Comparison of ENCODE assay signal across 8 cellular contexts in genomic region chr17:42388381-42389134, GRCh38. TPM values are rescaled to one million over a fixed set of nuclear protein-coding genes. Genes with fewer than 3 reads are reported as not detected.
DNase-seq lines count a peak whose midpoint lies in the region; ATAC-seq and TF ChIP-seq lines count a peak whose summit lies in the region.

TSS of gene STAT3 (minus strand) at chr17:42388442. CDS start at chr17:42348516, 39,926 bp downstream.

- H3K36me3 ChIP-seq in DOHH2 (ENCODE audit: control insufficient read depth, low read length) (no peaks in the 10 kb centered on the region), GM23338 (ENCODE audit: insufficient read depth) (no peaks in the 10 kb centered on the region)

- H2AFZ ChIP-seq in GM23338 = peak within 1 kb of the TSS; percentile 64

- peaks cover 29% of the 10 kb centered on the region for H3K27me3 ChIP-seq in DOHH2 (ENCODE audit: control insufficient read depth, low read length)
- H3K27me3 ChIP-seq in GM23338 (ENCODE audit: insufficient read depth) = no peaks in the 10 kb centered on the region

- H3K4me1 Mint-ChIP-seq in GM23338 = peaks cover 29% of the 10 kb centered on the region
- H3K4me1 Mint-ChIP-seq in activated T-helper 17 cell treated with anti-CD3 and anti-CD28 coated beads, Interleukin-2, amount 50 U/mL, for 72 hours = peaks cover 44% of the 10 kb centered on the region
- H3K4me1 Mint-ChIP-seq in naive B cell = peaks cover 26 to 41% (median 40%) of the 10 kb centered on the region in 3 donors
- H3K4me1 Mint-ChIP-seq in stimulated activated memory B cell treated with anti-CD40 and anti-IgM and Interleukin-4, amounts not matched to agents 10 μg/mL and 1 μg/mL and 100 μg/mL, for 72 hours = peaks cover 54% of the 10 kb centered on the region

- H3K9me3 ChIP-seq in DOHH2 (ENCODE audit: control insufficient read depth, insufficient read depth, low read length) = no peaks in the 10 kb centered on the region

- H3K27me3 Mint-ChIP-seq in GM23338 (ENCODE audit: insufficient read depth, low read depth, poor library complexity) (peaks cover 9% of the 10 kb centered on the region), naive B cell (peaks cover 0 to 6% (median 0%) of the 10 kb centered on the region in 3 donors)
- H3K27me3 Mint-ChIP-seq in activated T-helper 17 cell treated with anti-CD3 and anti-CD28 coated beads, Interleukin-2, amount 50 U/mL, for 72 hours = no peaks in the 10 kb centered on the region
- H3K27me3 Mint-ChIP-seq in stimulated activated memory B cell treated with anti-CD40 and anti-IgM and Interleukin-4, amounts not matched to agents 10 μg/mL and 1 μg/mL and 100 μg/mL, for 72 hours = no peaks in the 10 kb centered on the region

- POLR2A ChIA-PET in RWPE1 (lab: Yijun Ruan, JAX; ENCODE audit: low non-redundant PET) = interaction anchor here (1.1 kb wide), 1 partner anchor 34 kb away, joined by 11 read pairs; the partner anchor contains the start of gene CAVIN1

- peaks cover 8% of the 10 kb centered on the region; the same call in 1 of the 2 replicates for H4K20me1 ChIP-seq in DOHH2 (ENCODE audit: control insufficient read depth, insufficient read depth, low read depth, low read length)
- H4K20me1 ChIP-seq in GM23338 (replicated peaks; ENCODE audit: insufficient read depth) = peaks cover 23% of the 10 kb centered on the region

- ATAC-seq in GM23338 (peak; percentile 97), naive B cell (ENCODE audit: low read depth in 2 of 2) (peak; percentile 82 to 84)
- ATAC-seq in activated T-helper 17 cell treated with anti-CD3 and anti-CD28 coated beads, Interleukin-2, amount 50 U/mL, for 72 hours (replicated peaks) = peak; percentile 86
- peak; percentile 96 for ATAC-seq in stimulated activated memory B cell treated with anti-CD40 and anti-IgM and Interleukin-4, amounts not matched to agents 10 μg/mL and 1 μg/mL and 100 μg/mL, for 72 hours

- H3K79me2 ChIP-seq in DOHH2 (ENCODE audit: control insufficient read depth, low read length) = peaks cover 4% of the 10 kb centered on the region
- H3K79me2 ChIP-seq in GM23338 (replicated peaks; ENCODE audit: insufficient read depth) = peaks cover 39% of the 10 kb centered on the region

- H3K4me2 ChIP-seq in DOHH2 (ENCODE audit: low read length) = peak within 1 kb of the TSS; percentile 100
- H3K4me2 ChIP-seq in GM23338 = peak within 1 kb of the TSS; percentile 92

- DNase-seq in GM23338 (ENCODE audit: low spot score) (peak; percentile 100), LHCN-M2 (ENCODE audit: low read depth) (peak; percentile 100), RWPE1 (ENCODE audit: low spot score) (peak; percentile 99), fibroblast of gingiva (ENCODE audit: low read depth) (peak; percentile 100), naive B cell (peak; percentile 100)

- H3K36me3 Mint-ChIP-seq in GM23338 (ENCODE audit: low read depth) (peaks cover 5% of the 10 kb centered on the region; the same call in 2 of the 3 replicates), naive B cell (no peaks in the 10 kb centered on the region)
- H3K36me3 Mint-ChIP-seq in activated T-helper 17 cell treated with anti-CD3 and anti-CD28 coated beads, Interleukin-2, amount 50 U/mL, for 72 hours (ENCODE audit: low read depth) = peaks cover 55% of the 10 kb centered on the region
- peaks cover 5% of the 10 kb centered on the region for H3K36me3 Mint-ChIP-seq in stimulated activated memory B cell treated with anti-CD40 and anti-IgM and Interleukin-4, amounts not matched to agents 10 μg/mL and 1 μg/mL and 100 μg/mL, for 72 hours

- TF ChIP-seq CTCF in DOHH2 (IDR thresholded peaks at IDR 0.05; ENCODE audit: low read depth, low read length, poor library complexity, severe bottlenecking) (no peak), GM23338 (conservative IDR thresholded peaks at IDR 0.05; ENCODE audit: low read depth in 2 of 2) (peak in 1 of 2 experiments; percentile 30; a peak in 1 of 4 replicates), RWPE1 (conservative IDR thresholded peaks at IDR 0.05; ENCODE audit: low read depth) (no peak)

- H3K27ac ChIP-seq in DOHH2 (ENCODE audit: low read depth, low read length) = no peak within 1 kb of the TSS
- peak within 1 kb of the TSS; percentile 85 for H3K27ac ChIP-seq in GM23338 (ENCODE audit: low read depth)
- H3K27ac ChIP-seq in RWPE1 = peak within 1 kb of the TSS; percentile 97

- H3F3A ChIP-seq in DOHH2 (ENCODE audit: control insufficient read depth, insufficient read depth) (peaks cover 7% of the 10 kb centered on the region; the same call in 1 of the 2 replicates), GM23338 (replicated peaks; ENCODE audit: low read depth) (peaks cover 3% of the 10 kb centered on the region; the same call in 1 of the 2 replicates)

- CTCF ChIA-PET in RWPE1 (lab: Yijun Ruan, JAX) = interaction anchor here (0.6 kb wide), 1 partner anchor 59 kb away, joined by 9 read pairs; no protein-coding TSS in a partner anchor

- H3K9me2 ChIP-seq in DOHH2 (replicated peaks; ENCODE audit: control insufficient read depth, low read length) = no peaks in the 10 kb centered on the region
- H3K9me2 ChIP-seq in GM23338 (ENCODE audit: insufficient read depth) = no peaks in the 10 kb centered on the region

- H3K4me3 ChIP-seq in DOHH2 (ENCODE audit: low read length) (peak within 1 kb of the TSS; percentile 86), GM23338 (peak within 1 kb of the TSS; percentile 83)

- H3K4me3 Mint-ChIP-seq in GM23338 (peak within 1 kb of the TSS; percentile 98), naive B cell (peak within 1 kb of the TSS; percentile 90 to 99 (median 96))
- H3K4me3 Mint-ChIP-seq in activated T-helper 17 cell treated with anti-CD3 and anti-CD28 coated beads, Interleukin-2, amount 50 U/mL, for 72 hours = peak within 1 kb of the TSS; percentile 93
- peak within 1 kb of the TSS; percentile 89 for H3K4me3 Mint-ChIP-seq in stimulated activated memory B cell treated with anti-CD40 and anti-IgM and Interleukin-4, amounts not matched to agents 10 μg/mL and 1 μg/mL and 100 μg/mL, for 72 hours

- H3K27ac Mint-ChIP-seq in GM23338 = peak within 1 kb of the TSS; percentile 98
- peak within 1 kb of the TSS; percentile 100 for H3K27ac Mint-ChIP-seq in activated T-helper 17 cell treated with anti-CD3 and anti-CD28 coated beads, Interleukin-2, amount 50 U/mL, for 72 hours
- H3K27ac Mint-ChIP-seq in naive B cell = peak within 1 kb of the TSS; percentile 99 to 100 (median 100)
- H3K27ac Mint-ChIP-seq in stimulated activated memory B cell treated with anti-CD40 and anti-IgM and Interleukin-4, amounts not matched to agents 10 μg/mL and 1 μg/mL and 100 μg/mL, for 72 hours = peak within 1 kb of the TSS; percentile 97

- H3K9me3 Mint-ChIP-seq in GM23338 = no peaks in the 10 kb centered on the region
- H3K9me3 Mint-ChIP-seq in activated T-helper 17 cell treated with anti-CD3 and anti-CD28 coated beads, Interleukin-2, amount 50 U/mL, for 72 hours = no peaks in the 10 kb centered on the region
- H3K9me3 Mint-ChIP-seq in naive B cell = no peaks in the 10 kb centered on the region
- no peaks in the 10 kb centered on the region for H3K9me3 Mint-ChIP-seq in stimulated activated memory B cell treated with anti-CD40 and anti-IgM and Interleukin-4, amounts not matched to agents 10 μg/mL and 1 μg/mL and 100 μg/mL, for 72 hours

- peaks cover 18% of the 10 kb centered on the region for H3K4me1 ChIP-seq in DOHH2 (ENCODE audit: control insufficient read depth, low read length)
- H3K4me1 ChIP-seq in GM23338 (ENCODE audit: insufficient read depth) = peaks cover 26% of the 10 kb centered on the region

TF ChIP-seq in GM23338, 12 proteins besides CTCF, POLR2A, EP300 and RAD21:
- TF ChIP-seq NANOG (IDR thresholded peaks at IDR 0.05; ENCODE audit: borderline replicate concordance) (peak; percentile 37; the same call in 1 of the 2 replicates), JUNB (IDR thresholded peaks at IDR 0.05; ENCODE audit: unreplicated experiment) (no peak), CREB1 (CRISPR knock-in tag; IDR thresholded peaks at IDR 0.05; ENCODE audit: low read depth) (peak; percentile 96), POLR2AphosphoS5 (IDR thresholded peaks at IDR 0.05; ENCODE audit: low read depth) (peak; percentile 65), ETS1 (IDR thresholded peaks at IDR 0.05) (peak; percentile 79)

RNA-seq across cellular contexts. Expression of gene STAT3, which starts in this region (rescaled TPM):
- 78.0 and 83.2 TPM in 2 replicates for total RNA-seq in GM23338 (2014; rRNA removed; shearing (Covaris generic))
- 41.7 and 49.5 TPM in 2 replicates for polyA plus RNA-seq in GM23338 (2016; fragmentation: Nextera tagmentation; extraction: Ambion mirVana)
- total RNA-seq in LHCN-M2 (2014; rRNA removed) = 52.9 and 60.3 TPM in 2 replicates
- polyA plus RNA-seq in LHCN-M2 (2012) = 31.6 TPM
- total RNA-seq in activated T-helper 17 cell treated with anti-CD3 and anti-CD28 coated beads, Interleukin-2, amount 50 U/mL, for 72 hours = 100 to 1,000 TPM; 179 to 429 TPM
- 100 to 1,000 TPM in 3 of 6 donors, 10 to 100 TPM in 3; 89.8 to 112 (median 101) TPM for polyA plus RNA-seq in naive B cell (ENCODE audit: low read depth in 6 of 6)
